19 cellular contexts compared by ENCODE assay signal in the genomic region with DNA sequence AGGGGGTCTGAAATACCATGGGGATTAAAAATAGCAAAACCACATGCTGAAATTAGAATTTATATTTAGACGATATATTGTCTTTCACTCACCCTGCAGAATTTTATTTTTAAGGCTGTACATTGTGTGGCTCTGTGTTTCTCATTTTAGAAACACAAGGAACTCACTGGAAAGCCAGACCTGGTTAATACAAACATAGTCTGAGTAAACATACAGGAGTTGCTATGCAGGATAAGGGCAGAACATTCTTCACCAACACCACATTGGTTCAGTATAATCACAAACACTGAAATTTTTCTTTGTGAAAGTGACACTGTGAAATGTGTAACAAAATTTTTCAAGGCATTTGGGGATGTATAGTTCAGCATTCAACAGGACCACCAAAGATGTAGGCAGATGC.
"Had no signal": no experiment of that assay in that cellular context is flagged by ENCODE, and none has a peak within 500 bp of the region (broad histone marks: within the 10 kb centered on the region; RNA-seq: fewer than 3 reads in every experiment).

No MANE protein-coding gene starts in this region.

- H3K9me3 ChIP-seq: esophagus squamous epithelium, gastroesophageal sphincter, ovary, testis, transverse colon had no signal

- H3K27me3 ChIP-seq: esophagus squamous epithelium, gastroesophageal sphincter, ovary, testis, transverse colon had no signal

- H3K4me3 ChIP-seq: esophagus squamous epithelium, gastroesophageal sphincter, ovary, skin epidermis, testis, transverse colon had no signal

- ATAC-seq: effector memory CD8-positive, alpha-beta T cell; gastroesophageal sphincter; naive thymus-derived CD8-positive, alpha-beta T cell; sciatic nerve; stimulated activated naive B cell treated with anti-CD40 and anti-IgM and Interleukin-4, amounts not matched to agents 10 μg/mL and 1 μg/mL and 100 μg/mL, for 72 hours; stimulated activated naive CD8-positive, alpha-beta T cell treated with anti-CD3 and anti-CD28 coated beads, Interleukin-15, amount 100 ng/mL, for 72 hours had no signal

- FAIRE-seq: colon, keratinocyte had no signal

- H3K36me3 ChIP-seq: esophagus squamous epithelium, gastroesophageal sphincter, ovary, transverse colon had no signal

- H3K27ac ChIP-seq: esophagus squamous epithelium, gastroesophageal sphincter, ovary, skin epidermis, testis, transverse colon had no signal

- DNase-seq: effector memory CD8-positive, alpha-beta T cell; esophagus squamous epithelium; foreskin fibroblast; glutamatergic neuron; mesendoderm; naive thymus-derived CD8-positive, alpha-beta T cell; nucleus accumbens; ovary; stimulated activated CD4-positive, alpha-beta T cell treated with anti-CD3 and anti-CD28 coated beads, Interleukin-2, amount 100 ng/mL, for 24 hours; stimulated activated CD4-positive, alpha-beta T cell treated with anti-CD3 and anti-CD28 coated beads, Interleukin-4, amount 100 ng/mL, for 4 hours; stimulated activated naive B cell treated with anti-CD40 and anti-IgM and Interleukin-4, amounts not matched to agents 10 μg/mL and 1 μg/mL and 100 μg/mL, for 72 hours; stimulated activated naive CD8-positive, alpha-beta T cell treated with anti-CD3 and anti-CD28 coated beads, Interleukin-15, amount 100 ng/mL, for 72 hours; testis; transverse colon had no signal

- H3K4me1 ChIP-seq: esophagus squamous epithelium, gastroesophageal sphincter, testis, transverse colon had no signal
